ENCODE assay signal across 15 cellular contexts in genomic region chr11:134670247-134670646, GRCh38.
DNase-seq lines count a peak whose midpoint lies in the region; ATAC-seq and TF ChIP-seq lines count a peak whose summit lies in the region.
"Had no signal": no experiment of that assay in that cellular context is flagged by ENCODE, and none has a peak within 500 bp of the region (broad histone marks: within the 10 kb centered on the region; RNA-seq: fewer than 3 reads in every experiment).

No MANE protein-coding gene starts in this region.

- H3K4me1 ChIP-seq in Panc1 (ENCODE audit: control insufficient read depth, insufficient read depth, low read length) (no peaks in the 10 kb centered on the region), lung (ENCODE audit: control insufficient read depth in 2 of 2, insufficient read depth in 2 of 2, low read length in 2 of 2) (no peaks in the 10 kb centered on the region), esophagus muscularis mucosa (no peaks in the 10 kb centered on the region)
- H3K4me1 ChIP-seq: BLaER1 treated with 17β-estradiol and CSF1 and Interleukin-3, amounts not matched to agents 10 nM and 100 nM had no signal

- in situ Hi-C loops in Panc1 (cut with HindIII; ENCODE audit: low pct_unique_long_range_greater_than_20kb, low sequenced_read_pairs), result no loop called here

- H3K4me3 ChIP-seq in Panc1 (ENCODE audit: low read depth in 2 of 2, low read length in 2 of 2), result no peak overlapping the region
- no peak overlapping the region for H3K4me3 ChIP-seq in lung
- H3K4me3 ChIP-seq in esophagus muscularis mucosa, result no peak overlapping the region
- H3K4me3 ChIP-seq: BLaER1 treated with 17β-estradiol and CSF1 and Interleukin-3, amounts not matched to agents 10 nM and 100 nM had no signal

- no peaks in the 10 kb centered on the region for H3K4me1 Mint-ChIP-seq in activated T-helper 2 cell treated with anti-CD3 and anti-CD28 coated beads, Interferon-gamma antibody, Interleukin-2, Interleukin-4, amounts not matched to agents 10 μg/mL and 5 μg/mL and 100 μg/mL, durations not matched to agents 14 hours and 24 hours and 36 hours (ENCODE audit: low read depth)
- H3K4me1 Mint-ChIP-seq: B cell had no signal

- H3K27ac Mint-ChIP-seq in activated T-helper 2 cell treated with anti-CD3 and anti-CD28 coated beads, Interferon-gamma antibody, Interleukin-2, Interleukin-4, amounts not matched to agents 10 μg/mL and 5 μg/mL and 100 μg/mL, durations not matched to agents 14 hours and 24 hours and 36 hours, result no peak overlapping the region
- H3K27ac Mint-ChIP-seq: B cell; CD8-positive, alpha-beta T cell had no signal

- H3K36me3 Mint-ChIP-seq in activated T-helper 2 cell treated with anti-CD3 and anti-CD28 coated beads, Interferon-gamma antibody, Interleukin-2, Interleukin-4, amounts not matched to agents 10 μg/mL and 5 μg/mL and 100 μg/mL, durations not matched to agents 14 hours and 24 hours and 36 hours (ENCODE audit: low read depth), result no peaks in the 10 kb centered on the region
- H3K36me3 Mint-ChIP-seq: CD8-positive, alpha-beta T cell had no signal

- CTCF ChIA-PET in Panc1 (lab: Charles Lee), result no interaction called here

- H3K27me3 ChIP-seq in Panc1 (ENCODE audit: control insufficient read depth, insufficient read depth, low read length) (peaks cover 48% of the 10 kb centered on the region), lung (ENCODE audit: control insufficient read depth, insufficient read depth) (no peaks in the 10 kb centered on the region), esophagus muscularis mucosa (peaks cover 0 to 30% (median 2%) of the 10 kb centered on the region in 4 donors)
- H3K27me3 ChIP-seq: BLaER1 treated with 17β-estradiol and CSF1 and Interleukin-3, amounts not matched to agents 10 nM and 100 nM had no signal

- 67 to 72% methylated on average over 5 of the region's 5 CpGs for WGBS in lung, 2 donors
- WGBS in esophagus muscularis mucosa, result 61% methylated on average over 5 of the region's 5 CpGs

- H3K36me3 ChIP-seq in Panc1 (ENCODE audit: control insufficient read depth, insufficient read depth, low read length) (no peaks in the 10 kb centered on the region), lung (ENCODE audit: control insufficient read depth in 2 of 2, insufficient read depth in 2 of 2, low read length in 2 of 2) (no peaks in the 10 kb centered on the region), esophagus muscularis mucosa (no peaks in the 10 kb centered on the region)
- H3K36me3 ChIP-seq: BLaER1 treated with 17β-estradiol and CSF1 and Interleukin-3, amounts not matched to agents 10 nM and 100 nM had no signal

- intact Hi-C loops in Panc1 (cut with micrococcal nuclease; ENCODE audit: unreplicated experiment) (no loop called here), posterior vena cava (cut with DNase I) (no loop called here), esophagus muscularis mucosa (cut with DNase I) (no loop called here)
- intact Hi-C loops in activated T-helper 2 cell treated with anti-CD3 and anti-CD28 coated beads, Interferon-gamma antibody, Interleukin-2, Interleukin-4, amounts not matched to agents 10 μg/mL and 5 μg/mL and 100 μg/mL, durations not matched to agents 14 hours and 24 hours and 36 hours (cut with micrococcal nuclease), result no loop called here

- TF ChIP-seq EP300 in esophagus muscularis mucosa (IDR thresholded peaks at IDR 0.05), result no peak

- POLR2A ChIA-PET in Panc1 (lab: Charles Lee), result no interaction called here

- no peak for TF ChIP-seq POLR2A in esophagus muscularis mucosa (IDR thresholded peaks at IDR 0.05; ENCODE audit: low read depth)

- H3K27me3 Mint-ChIP-seq in activated T-helper 2 cell treated with anti-CD3 and anti-CD28 coated beads, Interferon-gamma antibody, Interleukin-2, Interleukin-4, amounts not matched to agents 10 μg/mL and 5 μg/mL and 100 μg/mL, durations not matched to agents 14 hours and 24 hours and 36 hours (ENCODE audit: low read depth), result peaks cover 3% of the 10 kb centered on the region

- no TSS peak for BruUV-seq in Panc1 (replicated peaks; lab: Mats Ljungman, UMichigan)

- H3K9me3 Mint-ChIP-seq in activated T-helper 2 cell treated with anti-CD3 and anti-CD28 coated beads, Interferon-gamma antibody, Interleukin-2, Interleukin-4, amounts not matched to agents 10 μg/mL and 5 μg/mL and 100 μg/mL, durations not matched to agents 14 hours and 24 hours and 36 hours, result no peaks in the 10 kb centered on the region

- H3K4me3 Mint-ChIP-seq in activated T-helper 2 cell treated with anti-CD3 and anti-CD28 coated beads, Interferon-gamma antibody, Interleukin-2, Interleukin-4, amounts not matched to agents 10 μg/mL and 5 μg/mL and 100 μg/mL, durations not matched to agents 14 hours and 24 hours and 36 hours (ENCODE audit: low read depth), result no peak overlapping the region
- H3K4me3 Mint-ChIP-seq: B cell; CD8-positive, alpha-beta T cell had no signal

- ATAC-seq in Panc1 (0 out of 2 replicates have a peak, but pooled peaks have one; percentile 31), lung (ENCODE audit: insufficient read depth, low FRiP score) (no peak), GM21390 (IDR thresholded peaks at IDR 0.05; ENCODE audit: unreplicated experiment) (no peak)
- ATAC-seq: CD8-positive, alpha-beta T cell had no signal

- H3K27ac ChIP-seq in Panc1 (ENCODE audit: low read length) (no peak overlapping the region), lung (ENCODE audit: low read depth in 1 of 2, low read length in 1 of 2) (no peak overlapping the region), esophagus muscularis mucosa (replicated peaks in 1 of 4) (no peak overlapping the region)
- H3K27ac ChIP-seq: BLaER1 treated with 17β-estradiol and CSF1 and Interleukin-3, amounts not matched to agents 10 nM and 100 nM; HL-60 had no signal

- H3K9me3 ChIP-seq in Panc1 (ENCODE audit: control insufficient read depth, insufficient read depth, low read depth, low read length) (no peaks in the 10 kb centered on the region), lung (ENCODE audit: control insufficient read depth in 2 of 2, insufficient read depth in 1 of 2, low read length in 1 of 2) (peaks cover 0 to 24% of the 10 kb centered on the region in 2 donors), esophagus muscularis mucosa (peaks cover 0 to 6% (median 0%) of the 10 kb centered on the region in 4 donors)

- TF ChIP-seq CTCF in Panc1 (IDR thresholded peaks at IDR 0.05) (no peak), lung (IDR thresholded peaks at IDR 0.05; ENCODE audit: control extremely low read depth, extremely low read depth) (no peak), esophagus muscularis mucosa (IDR thresholded peaks at IDR 0.05) (no peak)

- DNase-seq in Panc1 (ENCODE audit: low read depth, low spot score) (no peak), lung (ENCODE audit: low spot score) (peak; percentile 14), posterior vena cava (ENCODE audit: low spot score) (peak; percentile 40), ureter (ENCODE audit: low spot score) (peak; percentile 10), esophagus muscularis mucosa (ENCODE audit: extremely low spot score) (no peak)
- DNase-seq in activated T-helper 2 cell treated with anti-CD3 and anti-CD28 coated beads, Interferon-gamma antibody, Interleukin-2, Interleukin-4, amounts not matched to agents 10 μg/mL and 5 μg/mL and 100 μg/mL, durations not matched to agents 14 hours and 24 hours and 36 hours (ENCODE audit: low spot score), result no peak
- DNase-seq: Calu3, DMS79 treated with DMSO at 0.1 percent for 48 hours, GF-D8, HCEC 1CT had no signal

Comparison
In these comparisons a context has a peak if more than half of its experiments do, and no peak if none do; other contexts are left out.
1. DNase-seq: peak in lung (single experiment), posterior vena cava (single experiment) and ureter (single experiment); none in Panc1 (single experiment), activated T-helper 2 cell treated with anti-CD3 and anti-CD28 coated beads, Interferon-gamma antibody, Interleukin-2, Interleukin-4, amounts not matched to agents 10 μg/mL and 5 μg/mL and 100 μg/mL, durations not matched to agents 14 hours and 24 hours and 36 hours (single experiment) and esophagus muscularis mucosa (single experiment).